Comparison of ENCODE assay signal across 21 cellular contexts in the genomic region with DNA sequence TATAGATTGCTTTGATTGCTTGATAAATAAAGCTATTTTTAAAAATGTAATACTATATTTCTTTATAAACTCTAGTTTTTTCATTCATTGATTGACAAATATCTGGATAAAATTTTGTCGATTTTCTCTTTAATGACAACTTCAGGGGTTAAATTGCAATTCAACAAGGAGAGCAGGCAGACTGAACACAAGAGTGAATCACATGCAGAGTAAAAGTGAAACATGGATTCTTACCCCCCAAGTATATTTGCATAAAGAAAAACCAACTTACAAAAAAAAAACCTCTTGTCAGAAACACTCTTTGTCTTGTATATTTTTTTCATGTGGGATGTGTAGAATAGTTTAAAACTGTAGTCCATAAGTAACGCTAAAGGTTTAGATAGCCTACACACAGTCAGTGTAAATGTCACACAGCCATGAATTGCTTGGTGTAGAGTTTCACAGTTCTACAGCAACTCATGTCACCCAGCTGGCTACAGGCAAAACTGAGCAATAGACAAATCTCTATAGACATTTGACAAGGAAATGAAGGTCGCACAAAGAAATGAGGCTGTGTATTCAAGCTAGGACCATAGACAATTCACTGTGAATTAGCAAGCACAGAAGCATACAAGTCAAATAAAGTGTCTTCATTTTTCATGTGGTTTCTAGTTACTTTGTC.
DNase-seq lines count a peak whose midpoint lies in the region; ATAC-seq and TF ChIP-seq lines count a peak whose summit lies in the region.
"Had no signal": no experiment of that assay in that cellular context is flagged by ENCODE, and none has a peak within 500 bp of the region (broad histone marks: within the 10 kb centered on the region; RNA-seq: fewer than 3 reads in every experiment).

No MANE protein-coding gene starts in this region.

- H3K36me3 ChIP-seq in skeletal muscle tissue (ENCODE audit: control insufficient read depth in 3 of 3, insufficient read depth in 3 of 3, low read length in 3 of 3), result no peaks in the 10 kb centered on the region
- H3K36me3 ChIP-seq: BLaER1 had no signal

- H3K4me3 ChIP-seq in skeletal muscle tissue (ENCODE audit: low read length in 3 of 3) (peak overlapping the region in 2 of 3 donors; percentile 2 to 15), dorsolateral prefrontal cortex (no peak overlapping the region)
- H3K4me3 ChIP-seq: BLaER1, PC-9 had no signal

- peak overlapping the region in 2 of 3 donors; percentile 28 to 36 for H3K9ac ChIP-seq in skeletal muscle tissue (ENCODE audit: low read depth in 1 of 3, low read length in 3 of 3)
- H3K9ac ChIP-seq: BLaER1 had no signal

- ATAC-seq in left lobe of liver, result peak; percentile 26
- ATAC-seq: CD8-positive, alpha-beta T cell; SK-N-SH treated with all-trans-retinoic acid at 6 μM for 48 hours had no signal

- H3K27me3 ChIP-seq in skeletal muscle tissue (ENCODE audit: control insufficient read depth in 3 of 3, insufficient read depth in 3 of 3, low read length in 3 of 3) (no peaks in the 10 kb centered on the region), dorsolateral prefrontal cortex (no peaks in the 10 kb centered on the region)
- H3K27me3 ChIP-seq: BLaER1 had no signal

- CTCF ChIA-PET in HEK293T (lab: Yijun Ruan, JAX), result no interaction called here

- intact Hi-C loops in dorsolateral prefrontal cortex (cut with DNase I) (no loop called here), posterior vena cava (cut with DNase I) (no loop called here)

- no peak for TF ChIP-seq CTCF in VCaP (conservative IDR thresholded peaks at IDR 0.05)
- TF ChIP-seq CTCF in dorsolateral prefrontal cortex (IDR thresholded peaks at IDR 0.05 in 54 of 56, conservative IDR thresholded peaks at IDR 0.05 in 2 of 56; ENCODE audit: low read depth in 1 of 56, partially characterized antibody in 56 of 56), result no peak

- peaks cover 7 to 17% (median 13%) of the 10 kb centered on the region in 3 donors for H3K4me1 ChIP-seq in skeletal muscle tissue (ENCODE audit: control insufficient read depth in 3 of 3, insufficient read depth in 3 of 3, low read length in 3 of 3)
- H3K4me1 ChIP-seq: BLaER1 had no signal

- POLR2A ChIA-PET in HEK293T (lab: Yijun Ruan, JAX), result no interaction called here

- peak overlapping the region; percentile 69 for H3K27ac ChIP-seq in VCaP
- H3K27ac ChIP-seq in skeletal muscle tissue (ENCODE audit: low read depth, low read length), result no peak overlapping the region
- peak overlapping the region in 11 of 59 donors; percentile 3 to 59 (median 31) for H3K27ac ChIP-seq in dorsolateral prefrontal cortex
- H3K27ac ChIP-seq: BLaER1, PC-9, RWPE1 had no signal

- no peaks in the 10 kb centered on the region for H3K9me3 ChIP-seq in skeletal muscle tissue (ENCODE audit: control insufficient read depth in 3 of 3, low read length in 3 of 3)
- H3K9me3 ChIP-seq: BLaER1 had no signal

- DNase-seq in HEK293T (ENCODE audit: extremely low spot score) (peak; percentile 13), left lobe of liver (ENCODE audit: low spot score) (no peak), GDM1 (lab: John Stamatoyannopoulos, UW) (no peak), dorsolateral prefrontal cortex (no peak), posterior vena cava (ENCODE audit: low spot score) (no peak)
- DNase-seq: CD8-positive, alpha-beta T cell; DMS53; EL; GOT3; IMR-90; Karpas-422; NCI-H1417 treated with DMSO at 0.1 percent for 48 hours; NCI-H2029 treated with DMSO at 0.1 percent for 48 hours; NCI-H748 treated with DMSO at 0.1 percent for 48 hours; PC-9; SIG-M5 had no signal

TF ChIP-seq in HEK293T, 16 proteins besides CTCF, POLR2A, EP300 and RAD21:
- TF ChIP-seq SUZ12 (IDR thresholded peaks at IDR 0.05) (no peak), ARNT (IDR thresholded peaks at IDR 0.05) (no peak), NFRKB (IDR thresholded peaks at IDR 0.05) (no peak), CTBP1 (IDR thresholded peaks at IDR 0.05; ENCODE audit: borderline replicate concordance) (no peak), HDGF (IDR thresholded peaks at IDR 0.05; ENCODE audit: borderline replicate concordance) (no peak), FOXK2 (IDR thresholded peaks at IDR 0.05) (no peak), FOXA1 (IDR thresholded peaks at IDR 0.05) (no peak), LEF1 (IDR thresholded peaks at IDR 0.05; ENCODE audit: borderline replicate concordance) (no peak), SP1 (IDR thresholded peaks at IDR 0.05) (no peak)

Comparison
In these comparisons a context has a peak if more than half of its experiments do, and no peak if none do; other contexts are left out.
1. H3K4me3 ChIP-seq: peak in skeletal muscle tissue (2 of 3); none in dorsolateral prefrontal cortex (0 of 59).